ENCODE assay signal across 27 cellular contexts in genomic region chr2:21411796-21412195, GRCh38.
"Had no signal": no experiment of that assay in that cellular context is flagged by ENCODE, and none has a peak within 500 bp of the region (broad histone marks: within the 10 kb centered on the region; RNA-seq: fewer than 3 reads in every experiment).

No MANE protein-coding gene starts in this region.

- H3K27me3 ChIP-seq: ascending aorta, breast epithelium, cardiac muscle cell, colonic mucosa, esophagus squamous epithelium had no signal

- H3K27ac ChIP-seq: ascending aorta, breast epithelium, cardiac muscle cell, colonic mucosa, epithelial cell of prostate, esophagus squamous epithelium, WERI-Rb-1 had no signal

- H3K9me3 ChIP-seq: ascending aorta, breast epithelium, colonic mucosa, esophagus squamous epithelium had no signal

- H3K36me3 ChIP-seq: ascending aorta, breast epithelium, cardiac muscle cell, colonic mucosa, esophagus squamous epithelium, WERI-Rb-1 had no signal

- H3K4me1 ChIP-seq: ascending aorta, breast epithelium, colonic mucosa, esophagus squamous epithelium had no signal

- DNase-seq: activated B cell treated with CpG ODN at 0.5 μM for 24 hours; activated CD4-positive, alpha-beta T cell treated with anti-CD3 and anti-CD28 coated beads for 48 hours; activated CD4-positive, alpha-beta T cell treated with anti-CD3 and anti-CD28 coated beads, Interleukin-2, amount 50 U/mL, for 1 hour; activated CD4-positive, alpha-beta T cell treated with anti-CD3 and anti-CD28 coated beads, Interleukin-2, amount 50 U/mL, for 48 hours; activated CD8-positive, alpha-beta memory T cell treated with anti-CD3 and anti-CD28 coated beads for 24 hours; activated CD8-positive, alpha-beta memory T cell treated with anti-CD3 and anti-CD28 coated beads, Interleukin-2, amount 50 U/mL, for 4 hours; activated CD8-positive, alpha-beta T cell treated with anti-CD3 and anti-CD28 coated beads for 36 hours; activated effector memory CD4-positive, alpha-beta T cell treated with anti-CD3 and anti-CD28 coated beads, Interleukin-2, amount 50 U/mL, for 16 hours; activated naive CD4-positive, alpha-beta T cell treated with anti-CD3 and anti-CD28 coated beads for 36 hours; activated naive CD8-positive, alpha-beta T cell treated with anti-CD3 and anti-CD28 coated beads, Interleukin-2, amount 10 ng/mL, durations not matched to agents 7 days and 5 days; activated T-cell treated with anti-CD3 and anti-CD28 coated beads, Interleukin-2, amount 50 U/mL, for 1 hour; activated T-cell treated with anti-CD3 and anti-CD28 coated beads, Interleukin-2, amount 50 U/mL, for 48 hours; central memory CD4-positive, alpha-beta T cell; cerebellar nuclear complex; colonic mucosa; effector CD8-positive, alpha-beta T cell; esophagus squamous epithelium; foreskin fibroblast; T-helper 1 cell; T-helper 17 cell; T1000; WERI-Rb-1 had no signal

- ATAC-seq: activated CD4-positive, CD25-positive, alpha-beta regulatory T cell treated with anti-CD3 and anti-CD28 coated beads, Interleukin-2, amount 50 U/mL, for 24 hours; activated CD8-positive, alpha-beta T cell treated with anti-CD3 and anti-CD28 coated beads for 36 hours; T-helper 17 cell had no signal

- H3K4me3 ChIP-seq: ascending aorta, breast epithelium, cardiac muscle cell, colonic mucosa, esophagus squamous epithelium had no signal
